Comparison of ENCODE assay signal across 8 cellular contexts in genomic region chr1:150072959-150073358, GRCh38. TPM values are rescaled to one million over a fixed set of nuclear protein-coding genes. Genes with fewer than 3 reads are reported as not detected.
DNase-seq lines count a peak whose midpoint lies in the region; ATAC-seq and TF ChIP-seq lines count a peak whose summit lies in the region.

No MANE protein-coding gene starts in this region.

- peak in 2 of 4 donors; percentile 47 to 56 for ATAC-seq in heart left ventricle
- ATAC-seq in esophagus mucosa: peak; percentile 22
- no peak for ATAC-seq in HG03432 (IDR thresholded peaks at IDR 0.05; ENCODE audit: unreplicated experiment)

- no peaks in the 10 kb centered on the region for H3K9me3 ChIP-seq in heart left ventricle
- H3K9me3 ChIP-seq in right atrium auricular region: no peaks in the 10 kb centered on the region
- no peaks in the 10 kb centered on the region for H3K9me3 ChIP-seq in OCI-LY1 (ENCODE audit: low read length)
- H3K9me3 ChIP-seq in stomach: no peaks in the 10 kb centered on the region

- DNase-seq in heart left ventricle (no peak), right atrium auricular region (ENCODE audit: low spot score) (no peak), stomach (no peak), NCI-H1417 treated with DMSO at 0.1 percent for 48 hours (lab: John Stamatoyannopoulos, UW) (no peak), nucleus accumbens (lab: John Stamatoyannopoulos, UW) (no peak)

- H3K4me1 ChIP-seq in heart left ventricle (peaks cover 0 to 19% (median 10%) of the 10 kb centered on the region in 12 donors), right atrium auricular region (peaks cover 0 to 14% of the 10 kb centered on the region in 2 donors), OCI-LY1 (ENCODE audit: insufficient read depth, low read length, severe bottlenecking) (peaks cover 9% of the 10 kb centered on the region), stomach (peaks cover 0 to 26% (median 15%) of the 10 kb centered on the region in 4 donors)

- TF ChIP-seq POLR2A in heart left ventricle (IDR thresholded peaks at IDR 0.05): no peak
- TF ChIP-seq POLR2A in stomach (IDR thresholded peaks at IDR 0.05): no peak

- H3K4me3 ChIP-seq in heart left ventricle (no peak overlapping the region), right atrium auricular region (no peak overlapping the region), OCI-LY1 (ENCODE audit: low read depth, low read length, poor library complexity, severe bottlenecking) (no peak overlapping the region), stomach (no peak overlapping the region)

- TF ChIP-seq EP300 in stomach (IDR thresholded peaks at IDR 0.05): no peak

- no peaks in the 10 kb centered on the region for H4K20me1 ChIP-seq in OCI-LY1 (ENCODE audit: insufficient read depth, low read length)

- H2AFZ ChIP-seq in OCI-LY1 (ENCODE audit: low read length): no peak overlapping the region

- H3K27me3 ChIP-seq in heart left ventricle (no peaks in the 10 kb centered on the region), right atrium auricular region (no peaks in the 10 kb centered on the region), OCI-LY1 (ENCODE audit: insufficient read depth, low read length) (no peaks in the 10 kb centered on the region), stomach (no peaks in the 10 kb centered on the region)

- WGBS in heart left ventricle, 4 donors: 57 to 63% (median 59%) methylated on average over 3 of the region's 3 CpGs
- WGBS in stomach, 5 donors: 56 to 66% (median 65%) methylated on average over 3 of the region's 3 CpGs

- no peaks in the 10 kb centered on the region for H3F3A ChIP-seq in OCI-LY1 (ENCODE audit: insufficient read depth, low read length)

- intact Hi-C loops in heart left ventricle (cut with DNase I): loop anchor here in 9 of 10 donors (1.0 to 5.0 kb wide), 4 partner anchors 92 to 96 kb away; no protein-coding TSS in a partner anchor
- intact Hi-C loops in stomach (cut with DNase I; ENCODE audit: low total_unique reads): no loop called here

- TF ChIP-seq CTCF in heart left ventricle (IDR thresholded peaks at IDR 0.05): peak; percentile 26 to 66 (median 50)
- peak in 1 of 2 donors; percentile 64 for TF ChIP-seq CTCF in right atrium auricular region (IDR thresholded peaks at IDR 0.05)
- peak; percentile 49 for TF ChIP-seq CTCF in OCI-LY1 (IDR thresholded peaks at IDR 0.05; ENCODE audit: low read length)
- TF ChIP-seq CTCF in stomach (IDR thresholded peaks at IDR 0.05): peak in 4 of 7 experiments; percentile 12 to 36 (median 18)

- no peaks in the 10 kb centered on the region for H3K79me2 ChIP-seq in OCI-LY1 (ENCODE audit: insufficient read depth, low read length)

- no peak overlapping the region for H3K4me2 ChIP-seq in OCI-LY1 (ENCODE audit: low read length)

- H3K36me3 ChIP-seq in heart left ventricle (peaks cover 0 to 83% (median 53%) of the 10 kb centered on the region in 9 donors), right atrium auricular region (peaks cover 26% of the 10 kb centered on the region), OCI-LY1 (ENCODE audit: insufficient read depth, low read length) (peaks cover 35% of the 10 kb centered on the region), stomach (peaks cover 20 to 63% (median 55%) of the 10 kb centered on the region in 4 donors)

- H3K9me2 ChIP-seq in OCI-LY1 (ENCODE audit: low read depth, low read length): no peaks in the 10 kb centered on the region

- no peak overlapping the region for H3K9ac ChIP-seq in OCI-LY1 (ENCODE audit: low read length)

- H3K27ac ChIP-seq in heart left ventricle: no peak overlapping the region
- H3K27ac ChIP-seq in right atrium auricular region: no peak overlapping the region
- no peak overlapping the region for H3K27ac ChIP-seq in OCI-LY1 (ENCODE audit: low read depth, low read length, poor library complexity, severe bottlenecking)
- no peak overlapping the region for H3K27ac ChIP-seq in stomach

RNA-seq across cellular contexts. Expression of gene VPS45, which starts 5.4 kb away (rescaled TPM):
- total RNA-seq in heart left ventricle (10 to 100 TPM; 39.1 to 67.7 (median 49.5) TPM), right atrium auricular region (10 to 100 TPM; 34.9 to 38.8 TPM), esophagus mucosa (22.4 TPM), stomach (10 to 100 TPM; 13.3 to 69.9 (median 41.9) TPM)
- polyA plus RNA-seq in heart left ventricle (10 to 100 TPM; 30.4 to 36.3 TPM), stomach (10 to 100 TPM; 15.3 to 21.7 (median 15.9) TPM)
